1 cellular context compared by ENCODE assay signal in genomic region chr7:39948932-39949928, GRCh38.
A peak's percentile ranks its signal among the peaks of the same experiment; 100 is the strongest.
TF ChIP-seq lines count a peak whose summit lies in the region.

No MANE protein-coding gene starts in this region.

TF ChIP-seq in liver, 16 proteins besides CTCF, POLR2A, EP300 and RAD21 (continued from another document):
- TF ChIP-seq HNF4A (conservative IDR thresholded peaks at IDR 0.05) (peak; percentile 56 to 58), ZBTB33 (IDR thresholded peaks at IDR 0.05) (peak; percentile 86), FOXA1 (IDR thresholded peaks at IDR 0.05) (peak; percentile 52), EGR1 (IDR thresholded peaks at IDR 0.05; ENCODE audit: low read depth in 2 of 2) (peak; percentile 41 to 46), YY1 (IDR thresholded peaks at IDR 0.05) (peak; percentile 76), SP1 (IDR thresholded peaks at IDR 0.05) (peak; percentile 93)
